Comparison of ENCODE assay signal across 15 cellular contexts in the genomic region with DNA sequence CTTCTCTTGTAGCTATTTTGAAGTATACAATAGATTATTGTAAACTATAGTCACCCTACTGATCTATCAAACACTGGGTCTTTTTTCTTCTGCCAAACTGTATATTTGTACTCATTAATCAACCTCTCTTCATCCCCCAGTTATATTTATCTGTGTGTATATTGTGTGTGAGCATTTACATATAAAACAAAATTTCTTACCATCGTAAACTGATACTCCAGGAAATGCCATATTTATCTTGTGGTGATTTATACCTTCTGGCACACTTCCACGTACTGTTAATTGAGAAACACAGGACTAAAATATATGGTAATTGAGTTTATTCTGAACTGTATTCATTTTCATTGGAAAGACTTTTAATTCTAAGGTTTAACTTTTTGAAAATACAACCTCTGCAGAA. TPM values are rescaled to one million over a fixed set of nuclear protein-coding genes. Genes with fewer than 3 reads are reported as not detected.
DNase-seq lines count a peak whose midpoint lies in the region; ATAC-seq and TF ChIP-seq lines count a peak whose summit lies in the region.
"Had no signal": no experiment of that assay in that cellular context is flagged by ENCODE, and none has a peak within 500 bp of the region (broad histone marks: within the 10 kb centered on the region; RNA-seq: fewer than 3 reads in every experiment).

No MANE protein-coding gene starts in this region.

- H4K20me1 ChIP-seq in GM23338 (replicated peaks; ENCODE audit: insufficient read depth), result no peaks in the 10 kb centered on the region; the same call in 1 of the 2 replicates

- H3K27ac ChIP-seq in VCaP, result peak overlapping the region; percentile 37
- H3K27ac ChIP-seq in GM23338 (ENCODE audit: low read depth), result no peak overlapping the region
- H3K27ac ChIP-seq in heart right ventricle, result no peak overlapping the region
- H3K27ac ChIP-seq: cardiac muscle cell had no signal

- no peak overlapping the region for H2AFZ ChIP-seq in GM23338

- CTCF ChIA-PET in Calu3 (lab: Charles Lee), result interaction anchor here (1.0 to 1.4 kb wide), 2 partner anchors 20 to 423 kb away, joined by 3 to 5 read pairs; no protein-coding TSS in a partner anchor

- peaks cover 29% of the 10 kb centered on the region for H3K4me1 Mint-ChIP-seq in Calu3 (ENCODE audit: low read depth, unreplicated experiment)
- peaks cover 25% of the 10 kb centered on the region for H3K4me1 Mint-ChIP-seq in glutamatergic neuron (ENCODE audit: low read depth, unreplicated experiment)
- peaks cover 14% of the 10 kb centered on the region for H3K4me1 Mint-ChIP-seq in GM23338
- H3K4me1 Mint-ChIP-seq: stimulated activated naive B cell treated with anti-CD40 and anti-IgM and Interleukin-4, amounts not matched to agents 10 μg/mL and 1 μg/mL and 100 μg/mL, for 72 hours had no signal

- no peaks in the 10 kb centered on the region for H3K9me3 ChIP-seq in heart right ventricle

- DNase-seq in Calu3 (peak; percentile 41), NCI-H1105 treated with DMSO at 0.1 percent for 48 hours (lab: John Stamatoyannopoulos, UW) (peak; percentile 75), glutamatergic neuron (no peak), T1000 (lab: John Stamatoyannopoulos, UW) (no peak), GM23338 (ENCODE audit: low spot score) (no peak), heart right ventricle (no peak)
- DNase-seq: activated CD8-positive, alpha-beta memory T cell treated with anti-CD3 and anti-CD28 coated beads, Interleukin-2, amount 50 U/mL, for 4 hours; activated naive CD4-positive, alpha-beta T cell treated with anti-CD3 and anti-CD28 coated beads, Interleukin-2, amount 50 U/mL, for 16 hours; NCI-H510A; nucleus accumbens; stimulated activated naive B cell treated with anti-CD40 and anti-IgM and Interleukin-4, amounts not matched to agents 10 μg/mL and 1 μg/mL and 100 μg/mL, for 72 hours; T-helper 2 cell had no signal

- H3K9me2 ChIP-seq in GM23338 (ENCODE audit: insufficient read depth), result no peaks in the 10 kb centered on the region

- WGBS in heart right ventricle, 2 donors, result 79 to 87% methylated on average over 2 of the region's 2 CpGs

- H3K27me3 ChIP-seq in GM23338 (ENCODE audit: insufficient read depth), result no peaks in the 10 kb centered on the region
- H3K27me3 ChIP-seq in heart right ventricle, result no peaks in the 10 kb centered on the region
- H3K27me3 ChIP-seq: cardiac muscle cell had no signal

- H3K4me1 ChIP-seq in GM23338 (ENCODE audit: insufficient read depth), result peaks cover 12% of the 10 kb centered on the region
- peaks cover 0 to 4% (median 0%) of the 10 kb centered on the region in 9 donors for H3K4me1 ChIP-seq in heart right ventricle

- H3K9me3 Mint-ChIP-seq in Calu3 (ENCODE audit: low read depth, unreplicated experiment) (no peaks in the 10 kb centered on the region), glutamatergic neuron (ENCODE audit: unreplicated experiment) (peaks cover 7% of the 10 kb centered on the region), GM23338 (no peaks in the 10 kb centered on the region)
- H3K9me3 Mint-ChIP-seq: stimulated activated naive B cell treated with anti-CD40 and anti-IgM and Interleukin-4, amounts not matched to agents 10 μg/mL and 1 μg/mL and 100 μg/mL, for 72 hours had no signal

- H3K4me3 Mint-ChIP-seq in Calu3 (ENCODE audit: low read depth, unreplicated experiment), result peak overlapping the region; percentile 5
- peak overlapping the region; percentile 39 for H3K4me3 Mint-ChIP-seq in glutamatergic neuron (ENCODE audit: unreplicated experiment)
- no peak overlapping the region for H3K4me3 Mint-ChIP-seq in GM23338
- H3K4me3 Mint-ChIP-seq: stimulated activated naive B cell treated with anti-CD40 and anti-IgM and Interleukin-4, amounts not matched to agents 10 μg/mL and 1 μg/mL and 100 μg/mL, for 72 hours had no signal

- H3K36me3 Mint-ChIP-seq in Calu3 (ENCODE audit: insufficient read depth, unreplicated experiment) (peaks cover 26% of the 10 kb centered on the region), glutamatergic neuron (ENCODE audit: unreplicated experiment) (no peaks in the 10 kb centered on the region), GM23338 (ENCODE audit: low read depth) (peaks cover 22% of the 10 kb centered on the region)
- H3K36me3 Mint-ChIP-seq: stimulated activated naive B cell treated with anti-CD40 and anti-IgM and Interleukin-4, amounts not matched to agents 10 μg/mL and 1 μg/mL and 100 μg/mL, for 72 hours had no signal

- no peak for TF ChIP-seq CTCF in Calu3 (IDR thresholded peaks at IDR 0.05; ENCODE audit: unreplicated experiment)
- no peak for TF ChIP-seq CTCF in VCaP (conservative IDR thresholded peaks at IDR 0.05)
- no peak for TF ChIP-seq CTCF in glutamatergic neuron (IDR thresholded peaks at IDR 0.05; ENCODE audit: partially characterized antibody, unreplicated experiment)
- no peak for TF ChIP-seq CTCF in GM23338 (conservative IDR thresholded peaks at IDR 0.05; ENCODE audit: low read depth in 2 of 2)
- no peak for TF ChIP-seq CTCF in heart right ventricle (IDR thresholded peaks at IDR 0.05)

- H3K27ac Mint-ChIP-seq in Calu3 (ENCODE audit: unreplicated experiment), result peak overlapping the region; percentile 65
- H3K27ac Mint-ChIP-seq in glutamatergic neuron (ENCODE audit: unreplicated experiment), result peak overlapping the region; percentile 36
- H3K27ac Mint-ChIP-seq in GM23338, result no peak overlapping the region
- H3K27ac Mint-ChIP-seq: stimulated activated naive B cell treated with anti-CD40 and anti-IgM and Interleukin-4, amounts not matched to agents 10 μg/mL and 1 μg/mL and 100 μg/mL, for 72 hours had no signal

- intact Hi-C loops in Calu3 (cut with micrococcal nuclease; ENCODE audit: unreplicated experiment) (no loop called here), heart right ventricle (cut with DNase I) (no loop called here)

- no peaks in the 10 kb centered on the region for H3K27me3 Mint-ChIP-seq in Calu3 (ENCODE audit: unreplicated experiment)
- H3K27me3 Mint-ChIP-seq in glutamatergic neuron (ENCODE audit: unreplicated experiment), result peaks cover 6% of the 10 kb centered on the region
- peaks cover 5% of the 10 kb centered on the region for H3K27me3 Mint-ChIP-seq in GM23338 (ENCODE audit: insufficient read depth, low read depth, poor library complexity)
- H3K27me3 Mint-ChIP-seq: stimulated activated naive B cell treated with anti-CD40 and anti-IgM and Interleukin-4, amounts not matched to agents 10 μg/mL and 1 μg/mL and 100 μg/mL, for 72 hours had no signal

- H3K4me3 ChIP-seq in GM23338 (no peak overlapping the region), heart right ventricle (no peak overlapping the region)
- H3K4me3 ChIP-seq: cardiac muscle cell had no signal

- H3F3A ChIP-seq in GM23338 (replicated peaks; ENCODE audit: low read depth), result no peaks in the 10 kb centered on the region

- no TSS peak for BruUV-seq in Calu3 (replicated peaks; lab: Mats Ljungman, UMichigan)

- ATAC-seq in GM23338, result no peak
- ATAC-seq in heart right ventricle, result no peak
- ATAC-seq in GM21619 (IDR thresholded peaks at IDR 0.05; ENCODE audit: unreplicated experiment), result no peak
- ATAC-seq: stimulated activated naive B cell treated with anti-CD40 and anti-IgM and Interleukin-4, amounts not matched to agents 10 μg/mL and 1 μg/mL and 100 μg/mL, for 72 hours had no signal

- H3K36me3 ChIP-seq in GM23338 (ENCODE audit: insufficient read depth) (peaks cover 36% of the 10 kb centered on the region; the same call in 1 of the 2 replicates), heart right ventricle (peaks cover 0 to 40% (median 0%) of the 10 kb centered on the region in 9 donors)

- H3K4me2 ChIP-seq in GM23338, result no peak overlapping the region

- H3K79me2 ChIP-seq in GM23338 (replicated peaks; ENCODE audit: insufficient read depth), result no peaks in the 10 kb centered on the region

TF ChIP-seq in GM23338, 12 proteins besides CTCF, POLR2A, EP300 and RAD21 (continues in another document):
- TF ChIP-seq EZH2phosphoT487 (IDR thresholded peaks at IDR 0.05; ENCODE audit: unreplicated experiment) (no peak), STAT1 (IDR thresholded peaks at IDR 0.05; ENCODE audit: unreplicated experiment) (no peak), JUNB (IDR thresholded peaks at IDR 0.05; ENCODE audit: unreplicated experiment) (no peak)
- TF ChIP-seq, protein P1, sequence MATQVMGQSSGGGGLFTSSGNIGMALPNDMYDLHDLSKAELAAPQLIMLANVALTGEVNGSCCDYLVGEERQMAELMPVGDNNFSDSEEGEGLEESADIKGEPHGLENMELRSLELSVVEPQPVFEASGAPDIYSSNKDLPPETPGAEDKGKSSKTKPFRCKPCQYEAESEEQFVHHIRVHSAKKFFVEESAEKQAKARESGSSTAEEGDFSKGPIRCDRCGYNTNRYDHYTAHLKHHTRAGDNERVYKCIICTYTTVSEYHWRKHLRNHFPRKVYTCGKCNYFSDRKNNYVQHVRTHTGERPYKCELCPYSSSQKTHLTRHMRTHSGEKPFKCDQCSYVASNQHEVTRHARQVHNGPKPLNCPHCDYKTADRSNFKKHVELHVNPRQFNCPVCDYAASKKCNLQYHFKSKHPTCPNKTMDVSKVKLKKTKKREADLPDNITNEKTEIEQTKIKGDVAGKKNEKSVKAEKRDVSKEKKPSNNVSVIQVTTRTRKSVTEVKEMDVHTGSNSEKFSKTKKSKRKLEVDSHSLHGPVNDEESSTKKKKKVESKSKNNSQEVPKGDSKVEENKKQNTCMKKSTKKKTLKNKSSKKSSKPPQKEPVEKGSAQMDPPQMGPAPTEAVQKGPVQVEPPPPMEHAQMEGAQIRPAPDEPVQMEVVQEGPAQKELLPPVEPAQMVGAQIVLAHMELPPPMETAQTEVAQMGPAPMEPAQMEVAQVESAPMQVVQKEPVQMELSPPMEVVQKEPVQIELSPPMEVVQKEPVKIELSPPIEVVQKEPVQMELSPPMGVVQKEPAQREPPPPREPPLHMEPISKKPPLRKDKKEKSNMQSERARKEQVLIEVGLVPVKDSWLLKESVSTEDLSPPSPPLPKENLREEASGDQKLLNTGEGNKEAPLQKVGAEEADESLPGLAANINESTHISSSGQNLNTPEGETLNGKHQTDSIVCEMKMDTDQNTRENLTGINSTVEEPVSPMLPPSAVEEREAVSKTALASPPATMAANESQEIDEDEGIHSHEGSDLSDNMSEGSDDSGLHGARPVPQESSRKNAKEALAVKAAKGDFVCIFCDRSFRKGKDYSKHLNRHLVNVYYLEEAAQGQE (IDR thresholded peaks at IDR 0.05; ENCODE audit: unreplicated experiment), result no peak

RNA-seq across cellular contexts. Expression of a gene that starts 18.9 kb away (rescaled TPM):
- total RNA-seq in Calu3 (2022) (207 and 274 TPM in 2 replicates), glutamatergic neuron (ENCODE audit: unreplicated experiment) (18.4 TPM), heart right ventricle (10 to 100 TPM in 1 of 10 donors, 1 to 10 TPM in 9; 1.3 to 13.4 (median 2.1) TPM)
- 63.4 and 66.7 TPM in 2 replicates for total RNA-seq in GM23338 (2014; rRNA removed; shearing (Covaris generic))
- polyA plus RNA-seq in GM23338 (2016; fragmentation: Nextera tagmentation; extraction: Ambion mirVana) (21.6 and 26.9 TPM in 2 replicates), heart right ventricle (under 1 TPM; 0.38 to 0.51 TPM)

Comparison
In these comparisons a context has a peak if more than half of its experiments do, and no peak if none do; other contexts are left out.
1. DNase-seq: peak in Calu3 (single experiment) and NCI-H1105 treated with DMSO at 0.1 percent for 48 hours (single experiment); none in glutamatergic neuron (single experiment), T1000 (single experiment), GM23338 (single experiment) and heart right ventricle (0 of 2).